ENCODE assay signal across 3 cellular contexts in genomic region chrX:127884921-127885320, GRCh38.
"Had no signal": no experiment of that assay in that cellular context is flagged by ENCODE, and none has a peak within 500 bp of the region (broad histone marks: within the 10 kb centered on the region; RNA-seq: fewer than 3 reads in every experiment).

No MANE protein-coding gene starts in this region.

- DNase-seq: GDM1, GF-D8 had no signal

- ATAC-seq: GM12878 had no signal

- H3K4me3 ChIP-seq: GM12878 had no signal
